In genomic region chr1:7550261-7550850, GRCh38 we compare ENCODE assay signal across 13 cellular contexts.
DNase-seq lines count a peak whose midpoint lies in the region; ATAC-seq, FAIRE-seq and TF ChIP-seq lines count a peak whose summit lies in the region.
"Had no signal": no experiment of that assay in that cellular context is flagged by ENCODE, and none has a peak within 500 bp of the region (broad histone marks: within the 10 kb centered on the region; RNA-seq: fewer than 3 reads in every experiment).

No MANE protein-coding gene starts in this region.

- H3K4me1 ChIP-seq in A549: peaks cover 35% of the 10 kb centered on the region
- H3K4me1 ChIP-seq in astrocyte (ENCODE audit: insufficient read depth, low read length): peaks cover 21% of the 10 kb centered on the region
- peaks cover 5% of the 10 kb centered on the region for H3K4me1 ChIP-seq in mesendoderm (ENCODE audit: control insufficient read depth, low read depth, low read length)
- no peaks in the 10 kb centered on the region for H3K4me1 ChIP-seq in prostate gland (replicated peaks)
- peaks cover 0 to 13% (median 3%) of the 10 kb centered on the region in 4 donors for H3K4me1 ChIP-seq in tibial nerve
- H3K4me1 ChIP-seq: parathyroid adenoma had no signal

- no peaks in the 10 kb centered on the region for H4K20me1 ChIP-seq in astrocyte (ENCODE audit: insufficient read depth, low read length)

- intact Hi-C loops in prostate gland (cut with DNase I): no loop called here

- 80% methylated on average over 4 of the region's 8 CpGs for WGBS in A549 (ENCODE audit: missing lambda C conversion rate)
- no CpG with 5 or more reads among the region's 8 CpGs for WGBS in mesendoderm (ENCODE audit: extremely low coverage, insufficient coverage, low lambda C conversion rate)
- 60% methylated on average over 8 of the region's 8 CpGs for WGBS in prostate gland
- 70 to 79% methylated on average over 8 of the region's 8 CpGs for WGBS in tibial nerve, 2 donors

- no peak overlapping the region for H2BK15ac ChIP-seq in mesendoderm (replicated peaks; ENCODE audit: low read depth)

- DNase-seq in A549 (ENCODE audit: low read depth in 1 of 2, low spot score in 1 of 2): no peak
- DNase-seq in H7: peak; percentile 93
- DNase-seq in astrocyte (ENCODE audit: low read depth): no peak
- DNase-seq in mesendoderm: peak; percentile 37
- no peak for DNase-seq in prostate gland (ENCODE audit: low spot score)
- no peak for DNase-seq in tibial nerve (ENCODE audit: low spot score in 2 of 2)
- no peak for DNase-seq in D341Med (ENCODE audit: low spot score)
- DNase-seq: DND-41, NCI-H2227 treated with DMSO at 0.1 percent for 48 hours had no signal

- H3K4ac ChIP-seq in mesendoderm (ENCODE audit: low read depth, low read length): no peak overlapping the region

- H3K9me3 ChIP-seq in A549: no peaks in the 10 kb centered on the region
- no peaks in the 10 kb centered on the region for H3K9me3 ChIP-seq in astrocyte (ENCODE audit: insufficient read depth, low read depth, low read length)
- no peaks in the 10 kb centered on the region for H3K9me3 ChIP-seq in prostate gland
- H3K9me3 ChIP-seq in tibial nerve: peaks cover 0 to 8% (median 0%) of the 10 kb centered on the region in 4 donors

- H3K9ac ChIP-seq in astrocyte (ENCODE audit: low read length) (peak overlapping the region; percentile 31), mesendoderm (ENCODE audit: low read length) (no peak overlapping the region)
- H3K9ac ChIP-seq: parathyroid adenoma had no signal

- POLR2A ChIA-PET in A549 (lab: Yijun Ruan, JAX): no interaction called here

- no peaks in the 10 kb centered on the region for H3K79me1 ChIP-seq in mesendoderm (ENCODE audit: low read length)

- H3K27ac ChIP-seq in A549: peak overlapping the region; percentile 83 to 98
- H3K27ac ChIP-seq in astrocyte (ENCODE audit: low read depth, low read length): peak overlapping the region; percentile 58
- no peak overlapping the region for H3K27ac ChIP-seq in mesendoderm (ENCODE audit: low read depth, low read length)
- no peak overlapping the region for H3K27ac ChIP-seq in prostate gland
- no peak overlapping the region for H3K27ac ChIP-seq in tibial nerve
- H3K27ac ChIP-seq: parathyroid adenoma, WERI-Rb-1 had no signal

- TF ChIP-seq RAD21 in A549 (conservative IDR thresholded peaks at IDR 0.05 in 1 of 2, IDR thresholded peaks at IDR 0.05 in 1 of 2): no peak

- H4K8ac ChIP-seq in mesendoderm (ENCODE audit: low read depth, low read length): no peak overlapping the region

- H2BK120ac ChIP-seq in mesendoderm (ENCODE audit: low read depth, low read length): no peak overlapping the region

- peaks cover 10% of the 10 kb centered on the region for H3K27me3 Mint-ChIP-seq in astrocyte (ENCODE audit: low read depth, unreplicated experiment)

- H4K5ac ChIP-seq in mesendoderm (ENCODE audit: low read length): no peak overlapping the region

- H2BK5ac ChIP-seq in mesendoderm (ENCODE audit: low read length): no peak overlapping the region

- H3K36me3 Mint-ChIP-seq in astrocyte (ENCODE audit: low read depth, unreplicated experiment): peaks cover 7% of the 10 kb centered on the region

- ATAC-seq in A549: peak in 1 of 2 experiments; percentile 8; a peak in 1 of 6 replicates
- no peak for ATAC-seq in HG03039 (IDR thresholded peaks at IDR 0.05; ENCODE audit: unreplicated experiment)
- ATAC-seq: HepG2 had no signal

- H3K9me3 Mint-ChIP-seq in astrocyte (ENCODE audit: unreplicated experiment): peaks cover 16% of the 10 kb centered on the region

- no peak overlapping the region for H3K18ac ChIP-seq in mesendoderm (ENCODE audit: low read length)

- FAIRE-seq in A549 (lab: Jason Lieb, UNC) (no peak), astrocyte (lab: Jason Lieb, UNC) (no peak)
- FAIRE-seq: HepG2 had no signal

- CTCF ChIA-PET in A549 (lab: Yijun Ruan, JAX): interaction anchor here (0.7 to 1.4 kb wide), 2 partner anchors 13 to 39 kb away, joined by 3 read pairs; no protein-coding TSS in a partner anchor

- TF ChIP-seq POLR2A in A549 (IDR thresholded peaks at IDR 0.05; ENCODE audit: low read length): no peak
- no peak for TF ChIP-seq POLR2A in prostate gland (IDR thresholded peaks at IDR 0.05)
- no peak for TF ChIP-seq POLR2A in tibial nerve (IDR thresholded peaks at IDR 0.05)

- no peaks in the 10 kb centered on the region for H3K36me3 ChIP-seq in H7 (replicated peaks; ENCODE audit: control insufficient read depth, insufficient read depth, low read length)
- H3K36me3 ChIP-seq in astrocyte (ENCODE audit: insufficient read depth, low read length): no peaks in the 10 kb centered on the region
- no peaks in the 10 kb centered on the region for H3K36me3 ChIP-seq in mesendoderm (ENCODE audit: control insufficient read depth, insufficient read depth, low read length)
- no peaks in the 10 kb centered on the region for H3K36me3 ChIP-seq in prostate gland
- no peaks in the 10 kb centered on the region for H3K36me3 ChIP-seq in tibial nerve
- H3K36me3 ChIP-seq: WERI-Rb-1 had no signal

- H2AK5ac ChIP-seq in mesendoderm (ENCODE audit: low read length): no peak overlapping the region

- peaks cover 16% of the 10 kb centered on the region for H3K4me1 Mint-ChIP-seq in astrocyte (ENCODE audit: low read depth, unreplicated experiment)

- H3K4me2 ChIP-seq in A549 (peak overlapping the region; percentile 60), astrocyte (ENCODE audit: low read length) (peak overlapping the region; percentile 56), mesendoderm (ENCODE audit: low read length) (no peak overlapping the region)

- no peak for TF ChIP-seq CTCF in A549 (IDR thresholded peaks at IDR 0.05)
- TF ChIP-seq CTCF in astrocyte (IDR thresholded peaks at IDR 0.05; ENCODE audit: insufficient read depth, low read depth, low read length): no peak
- TF ChIP-seq CTCF in prostate gland (IDR thresholded peaks at IDR 0.05): no peak
- no peak for TF ChIP-seq CTCF in tibial nerve (IDR thresholded peaks at IDR 0.05)

- H3K79me2 ChIP-seq in astrocyte (ENCODE audit: insufficient read depth, low read length) (no peaks in the 10 kb centered on the region), mesendoderm (ENCODE audit: control insufficient read depth, insufficient read depth, low read length) (no peaks in the 10 kb centered on the region)
- H3K79me2 ChIP-seq: parathyroid adenoma had no signal

- peak overlapping the region; percentile 76 for H3K27ac Mint-ChIP-seq in astrocyte (ENCODE audit: unreplicated experiment)

- no peak for TF ChIP-seq EP300 in A549 (IDR thresholded peaks at IDR 0.05)
- TF ChIP-seq EP300 in tibial nerve (IDR thresholded peaks at IDR 0.05): no peak

- H2AFZ ChIP-seq in astrocyte (ENCODE audit: low read depth, low read length): no peak overlapping the region
- H2AFZ ChIP-seq: parathyroid adenoma had no signal

- H3K27me3 ChIP-seq in H7 (ENCODE audit: control insufficient read depth, insufficient read depth, low read length) (no peaks in the 10 kb centered on the region), astrocyte (ENCODE audit: insufficient read depth, low read length) (no peaks in the 10 kb centered on the region), mesendoderm (ENCODE audit: insufficient read depth, low read length, poor library complexity) (no peaks in the 10 kb centered on the region), prostate gland (replicated peaks; ENCODE audit: insufficient read depth) (no peaks in the 10 kb centered on the region), tibial nerve (no peaks in the 10 kb centered on the region)

- H3K23ac ChIP-seq in mesendoderm (ENCODE audit: low read length): no peak overlapping the region

- no peak overlapping the region for H3K56ac ChIP-seq in mesendoderm (ENCODE audit: low read length)

- H3K4me3 ChIP-seq in A549 (no peak overlapping the region), H7 (ENCODE audit: insufficient read depth, low read depth, low read length) (no peak overlapping the region), astrocyte (ENCODE audit: insufficient read depth, low read depth, low read length) (no peak overlapping the region), mesendoderm (ENCODE audit: low read length) (no peak overlapping the region), prostate gland (no peak overlapping the region), tibial nerve (no peak overlapping the region)

- H3K4me3 Mint-ChIP-seq in astrocyte (ENCODE audit: unreplicated experiment): no peak overlapping the region

TF ChIP-seq in A549, 52 proteins besides CTCF, POLR2A, EP300 and RAD21:
- TF ChIP-seq HDAC2 (IDR thresholded peaks at IDR 0.05): no peak
- TF ChIP-seq MAFK (IDR thresholded peaks at IDR 0.05; ENCODE audit: partially characterized antibody): no peak
- TF ChIP-seq CHD4 (IDR thresholded peaks at IDR 0.05; ENCODE audit: borderline replicate concordance): no peak
- TF ChIP-seq PHF8 (IDR thresholded peaks at IDR 0.05; ENCODE audit: borderline replicate concordance, low read depth): no peak
- TF ChIP-seq ESRRA (IDR thresholded peaks at IDR 0.05; ENCODE audit: borderline replicate concordance, low read length): no peak
- TF ChIP-seq MAZ (IDR thresholded peaks at IDR 0.05; ENCODE audit: borderline replicate concordance, low read depth, low read length): no peak
- no peak for TF ChIP-seq GATA3 (IDR thresholded peaks at IDR 0.05; ENCODE audit: borderline replicate concordance)

Comparison
In these comparisons a context has a peak if more than half of its experiments do, and no peak if none do; other contexts are left out.
1. DNase-seq: peak in H7 (single experiment) and mesendoderm (single experiment); none in A549 (0 of 2), astrocyte (single experiment), prostate gland (single experiment), tibial nerve (0 of 2) and D341Med (single experiment).
2. H3K27ac ChIP-seq: peak in A549 (2 of 2) and astrocyte (single experiment); none in mesendoderm (single experiment), prostate gland (0 of 2) and tibial nerve (0 of 4).